9 cellular contexts compared by ENCODE assay signal in the genomic region with DNA sequence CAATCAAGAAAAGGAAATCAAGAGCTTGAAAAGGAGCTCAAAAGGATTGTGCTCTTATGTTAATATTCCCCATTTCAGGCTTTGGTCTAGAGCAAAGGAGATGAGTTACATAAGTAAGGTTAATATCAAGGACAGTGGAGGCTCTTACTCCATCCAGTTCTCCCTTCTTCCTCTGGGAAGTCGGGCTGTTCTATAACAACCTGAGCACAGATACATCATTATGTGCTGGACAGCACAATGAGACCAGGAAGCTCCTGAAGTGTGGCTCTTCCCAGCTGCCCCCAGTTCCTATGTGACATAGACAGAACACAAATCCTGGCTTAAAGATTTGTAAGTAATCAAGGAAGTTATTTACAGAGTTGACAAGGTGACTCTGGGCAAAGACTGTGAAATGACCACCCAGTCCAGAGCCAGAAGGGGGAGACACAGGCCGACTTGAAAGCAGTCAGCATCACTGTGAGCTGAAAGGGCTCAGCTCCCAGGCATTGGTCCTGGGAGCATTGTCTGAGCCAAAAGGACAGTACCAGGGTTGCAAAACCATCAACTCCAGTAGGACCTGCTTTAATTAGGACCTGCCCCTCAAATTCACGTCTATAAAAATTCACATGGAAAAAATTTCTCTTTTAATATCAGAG.
DNase-seq lines count a peak whose midpoint lies in the region; ATAC-seq, FAIRE-seq and TF ChIP-seq lines count a peak whose summit lies in the region.
"Had no signal": no experiment of that assay in that cellular context is flagged by ENCODE, and none has a peak within 500 bp of the region (broad histone marks: within the 10 kb centered on the region; RNA-seq: fewer than 3 reads in every experiment).

No MANE protein-coding gene starts in this region.

- peak; percentile 6 for DNase-seq in GM10248 (ENCODE audit: extremely low spot score)
- DNase-seq in M059J (ENCODE audit: low read depth) = peak; percentile 21
- peak; percentile 30 for DNase-seq in astrocyte (ENCODE audit: low read depth)
- DNase-seq in iPS-NIHi7 (ENCODE audit: extremely low spot score) = peak; percentile 74
- peak in 45 of 49 donors; percentile 1 to 68 (median 24) for DNase-seq in substantia nigra (lab: John Stamatoyannopoulos, UW)
- no peak for DNase-seq in SIG-M5 (lab: John Stamatoyannopoulos, UW)
- DNase-seq in activated effector memory CD4-positive, alpha-beta T cell treated with Interleukin-2 at 50 U/mL for 16 hours = no peak

- POLR2A ChIA-PET in GM10248 (lab: Yijun Ruan, JAX) = no interaction called here

- ATAC-seq in HG03045 (IDR thresholded peaks at IDR 0.05; ENCODE audit: unreplicated experiment) = no peak

- CTCF ChIA-PET in GM10248 (lab: Yijun Ruan, JAX) = interaction anchor here (1.4 to 1.7 kb wide), 3 partner anchors 9 to 984 kb away, joined by 3 to 9 read pairs (median 7); no protein-coding TSS in a partner anchor

- no peak overlapping the region for H3K4me3 Mint-ChIP-seq in astrocyte (ENCODE audit: unreplicated experiment)

- no peak overlapping the region for H3K4me2 ChIP-seq in astrocyte (ENCODE audit: low read length)

- H3K27me3 Mint-ChIP-seq in astrocyte (ENCODE audit: low read depth, unreplicated experiment) = no peaks in the 10 kb centered on the region

- no peak overlapping the region for H3K27ac ChIP-seq in astrocyte (ENCODE audit: low read depth, low read length)
- H3K27ac ChIP-seq in substantia nigra (ENCODE audit: low read depth, low read length, poor library complexity, severe bottlenecking) = no peak overlapping the region
- H3K27ac ChIP-seq: neutrophil had no signal

- no peak overlapping the region for H3K9ac ChIP-seq in astrocyte (ENCODE audit: low read length)

- H3K27me3 ChIP-seq in astrocyte (ENCODE audit: insufficient read depth, low read length) = no peaks in the 10 kb centered on the region
- H3K27me3 ChIP-seq: neutrophil had no signal

- H3K79me2 ChIP-seq in astrocyte (ENCODE audit: insufficient read depth, low read length) = no peaks in the 10 kb centered on the region

- no peak overlapping the region for H3K4me3 ChIP-seq in astrocyte (ENCODE audit: insufficient read depth, low read depth, low read length)

- no peaks in the 10 kb centered on the region for H4K20me1 ChIP-seq in astrocyte (ENCODE audit: insufficient read depth, low read length)

- no peak overlapping the region for H2AFZ ChIP-seq in astrocyte (ENCODE audit: low read depth, low read length)

- H3K4me1 Mint-ChIP-seq in astrocyte (ENCODE audit: low read depth, unreplicated experiment) = no peaks in the 10 kb centered on the region

- no peak overlapping the region for H3K27ac Mint-ChIP-seq in astrocyte (ENCODE audit: unreplicated experiment)

- H3K9me3 Mint-ChIP-seq in astrocyte (ENCODE audit: unreplicated experiment) = no peaks in the 10 kb centered on the region

- TF ChIP-seq CTCF in GM10248 (IDR thresholded peaks at IDR 0.05; ENCODE audit: control extremely low read depth, extremely low read depth, low read depth, missing control alignments) (peak; percentile 60), astrocyte (IDR thresholded peaks at IDR 0.05; ENCODE audit: insufficient read depth, low read depth, low read length) (peak; percentile 55)

- H3K9me3 ChIP-seq in astrocyte (ENCODE audit: insufficient read depth, low read depth, low read length) = no peaks in the 10 kb centered on the region
- H3K9me3 ChIP-seq: neutrophil had no signal

- H3K36me3 Mint-ChIP-seq in astrocyte (ENCODE audit: low read depth, unreplicated experiment) = no peaks in the 10 kb centered on the region

- no peaks in the 10 kb centered on the region for H3K36me3 ChIP-seq in astrocyte (ENCODE audit: insufficient read depth, low read length)
- H3K36me3 ChIP-seq: neutrophil had no signal

- no peak for FAIRE-seq in astrocyte (lab: Jason Lieb, UNC)

- H3K4me1 ChIP-seq in astrocyte (ENCODE audit: insufficient read depth, low read length) = no peaks in the 10 kb centered on the region

Comparison
In these comparisons a context has a peak if more than half of its experiments do, and no peak if none do; other contexts are left out.
1. DNase-seq: peak in GM10248 (single experiment), M059J (single experiment), astrocyte (single experiment), iPS-NIHi7 (single experiment) and substantia nigra (45 of 49); none in SIG-M5 (single experiment) and activated effector memory CD4-positive, alpha-beta T cell treated with Interleukin-2 at 50 U/mL for 16 hours (single experiment).